36 cellular contexts compared by ENCODE assay signal in the genomic region with DNA sequence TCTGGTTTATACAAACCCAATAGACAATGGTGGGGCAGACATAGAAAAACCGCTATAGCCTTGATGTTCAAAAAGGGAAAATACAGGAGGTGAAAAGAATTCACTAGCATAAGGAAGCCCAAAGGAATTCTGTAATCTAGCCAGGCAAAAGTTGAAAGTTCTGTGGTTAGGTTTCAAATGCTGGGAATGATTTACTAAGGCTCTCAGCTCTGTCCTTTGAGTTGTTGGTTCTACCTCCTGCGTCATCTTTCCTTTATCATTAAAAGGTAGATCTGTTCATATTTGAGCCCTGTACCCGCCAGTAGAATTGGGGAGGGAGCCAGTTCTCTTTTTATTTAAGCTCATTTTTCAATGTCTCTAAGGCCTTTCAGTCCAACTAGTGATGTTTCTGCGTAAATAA.
"Had no signal": no experiment of that assay in that cellular context is flagged by ENCODE, and none has a peak within 500 bp of the region (broad histone marks: within the 10 kb centered on the region; RNA-seq: fewer than 3 reads in every experiment).

No MANE protein-coding gene starts in this region.

- H3K27ac Mint-ChIP-seq: activated B cell treated with CpG ODN at 0.5 μM for 24 hours; activated CD4-positive, alpha-beta memory T cell treated with anti-CD3 and anti-CD28 coated beads, Interleukin-2, amount 10 ng/mL, durations not matched to agents 7 days and 5 days; activated CD4-positive, alpha-beta T cell treated with anti-CD3 and anti-CD28 coated beads, Interleukin-2, amount 10 ng/mL, durations not matched to agents 7 days and 5 days; activated CD8-positive, alpha-beta T cell treated with anti-CD3 and anti-CD28 coated beads, Interleukin-2, amount 10 ng/mL, durations not matched to agents 7 days and 5 days; activated naive CD4-positive, alpha-beta T cell treated with anti-CD3 and anti-CD28 coated beads for 36 hours; activated naive CD4-positive, alpha-beta T cell treated with anti-CD3 and anti-CD28 coated beads, Interleukin-2, amount 50 U/mL, for 72 hours; activated naive CD8-positive, alpha-beta T cell treated with anti-CD3 and anti-CD28 coated beads for 36 hours; activated T-cell treated with anti-CD3 and anti-CD28 coated beads, Interleukin-2, amount 50 U/mL, for 72 hours; activated T-helper 1 cell treated with anti-CD3 and anti-CD28 coated beads, Interleukin-12 subunit alpha, Interleukin-12 subunit beta, Interleukin-2, Interleukin-4 antibody, amounts not matched to agents 30 ng/mL and 10 ng/mL and 1 ng/mL, durations not matched to agents 14 hours and 24 hours and 36 hours; activated T-helper 17 cell treated with anti-CD3 and anti-CD28 coated beads, Interleukin-2, amount 50 U/mL, for 72 hours; brain; T-helper 1 cell treated with Interleukin-12 subunit alpha and Interleukin-12 subunit beta and Interleukin-4 antibody, amounts not matched to agents 30 μg/mL and 1 μg/mL, for 36 hours; T-helper 2 cell treated with Interferon-gamma antibody and Interleukin-4, amounts not matched to agents 5 μg/mL and 100 μg/mL, for 36 hours had no signal

- H3K9me3 Mint-ChIP-seq: activated naive CD8-positive, alpha-beta T cell treated with anti-CD3 and anti-CD28 coated beads for 36 hours had no signal

- H3K27me3 Mint-ChIP-seq: activated B cell treated with CpG ODN at 0.5 μM for 24 hours; activated CD4-positive, alpha-beta memory T cell treated with anti-CD3 and anti-CD28 coated beads, Interleukin-2, amount 10 ng/mL, durations not matched to agents 7 days and 5 days; activated CD4-positive, alpha-beta T cell treated with anti-CD3 and anti-CD28 coated beads, Interleukin-2, amount 10 ng/mL, durations not matched to agents 7 days and 5 days; activated naive CD8-positive, alpha-beta T cell treated with anti-CD3 and anti-CD28 coated beads for 36 hours; activated T-helper 17 cell treated with anti-CD3 and anti-CD28 coated beads, Interleukin-2, amount 50 U/mL, for 72 hours; central memory CD8-positive, alpha-beta T cell had no signal

- H3K4me1 ChIP-seq: adrenal gland had no signal

- H3K27ac ChIP-seq: adrenal gland, cardiac muscle cell, VCaP had no signal

- H3K27me3 ChIP-seq: adrenal gland, cardiac muscle cell had no signal

- H3K36me3 ChIP-seq: adrenal gland, cardiac muscle cell had no signal

- H3K36me3 Mint-ChIP-seq: activated naive CD8-positive, alpha-beta T cell treated with anti-CD3 and anti-CD28 coated beads for 36 hours; brain had no signal

- DNase-seq: activated B cell treated with CpG ODN at 0.5 μM for 24 hours; activated CD4-positive, alpha-beta memory T cell treated with anti-CD3 and anti-CD28 coated beads, Interleukin-2, amount 10 ng/mL, durations not matched to agents 7 days and 5 days; activated CD4-positive, alpha-beta T cell treated with anti-CD3 and anti-CD28 coated beads for 4 hours; activated CD4-positive, alpha-beta T cell treated with anti-CD3 and anti-CD28 coated beads, Interleukin-2, amount 10 ng/mL, durations not matched to agents 7 days and 5 days; activated CD4-positive, alpha-beta T cell treated with anti-CD3 and anti-CD28 coated beads, Interleukin-2, amount 50 U/mL, for 48 hours; activated CD4-positive, CD25-positive, alpha-beta regulatory T cell treated with anti-CD3 and anti-CD28 coated beads, Interleukin-2, amount 50 U/mL, for 72 hours; activated CD8-positive, alpha-beta memory T cell treated with anti-CD3 and anti-CD28 coated beads for 24 hours; activated CD8-positive, alpha-beta memory T cell treated with anti-CD3 and anti-CD28 coated beads, Interleukin-2, amount 50 U/mL, for 4 hours; activated CD8-positive, alpha-beta T cell treated with anti-CD3 and anti-CD28 coated beads, Interleukin-2, amount 10 ng/mL, durations not matched to agents 7 days and 5 days; activated effector memory CD4-positive, alpha-beta T cell treated with anti-CD3 and anti-CD28 coated beads, Interleukin-2, amount 50 U/mL, for 16 hours; activated gamma-delta T cell treated with Interleukin-2 at 50 U/mL for 16 hours; activated naive CD4-positive, alpha-beta T cell; activated naive CD4-positive, alpha-beta T cell treated with anti-CD3 and anti-CD28 coated beads for 36 hours; activated naive CD4-positive, alpha-beta T cell treated with anti-CD3 and anti-CD28 coated beads, Interleukin-2, amount 50 U/mL, for 16 hours; activated naive CD8-positive, alpha-beta T cell treated with anti-CD3 and anti-CD28 coated beads for 36 hours; activated T-cell treated with anti-CD3 and anti-CD28 coated beads for 4 hours; activated T-cell treated with anti-CD3 and anti-CD28 coated beads, Interleukin-2, amount 50 U/mL, for 1 hour; activated T-cell treated with anti-CD3 and anti-CD28 coated beads, Interleukin-2, amount 50 U/mL, for 4 hours; activated T-cell treated with anti-CD3 and anti-CD28 coated beads, Interleukin-2, amount 50 U/mL, for 72 hours; adrenal gland; amniotic stem cell; aorta; caudate nucleus; cerebellar nuclear complex; T-helper 1 cell; T-helper 2 cell; T-helper 9 cell had no signal

- H3K4me3 ChIP-seq: adrenal gland, cardiac muscle cell had no signal

- H3K4me1 Mint-ChIP-seq: activated B cell treated with CpG ODN at 0.5 μM for 24 hours; activated CD4-positive, alpha-beta memory T cell treated with anti-CD3 and anti-CD28 coated beads, Interleukin-2, amount 10 ng/mL, durations not matched to agents 7 days and 5 days; activated CD4-positive, alpha-beta T cell treated with anti-CD3 and anti-CD28 coated beads, Interleukin-2, amount 10 ng/mL, durations not matched to agents 7 days and 5 days; activated naive CD8-positive, alpha-beta T cell treated with anti-CD3 and anti-CD28 coated beads for 36 hours; activated T-helper 17 cell treated with anti-CD3 and anti-CD28 coated beads, Interleukin-2, amount 50 U/mL, for 72 hours; brain; central memory CD8-positive, alpha-beta T cell had no signal

- H3K9me3 ChIP-seq: adrenal gland had no signal

- ATAC-seq: activated CD8-positive, alpha-beta T cell treated with anti-CD3 and anti-CD28 coated beads, Interleukin-2, amount 10 ng/mL, durations not matched to agents 7 days and 5 days; activated naive CD4-positive, alpha-beta T cell treated with anti-CD3 and anti-CD28 coated beads, Interleukin-2, amount 50 U/mL, for 72 hours; activated T-cell treated with anti-CD3 and anti-CD28 coated beads, Interleukin-2, amount 50 U/mL, for 4 hours; activated T-cell treated with anti-CD3 and anti-CD28 coated beads, Interleukin-2, amount 50 U/mL, for 72 hours; activated T-helper 17 cell treated with anti-CD3 and anti-CD28 coated beads, Interleukin-2, amount 50 U/mL, for 72 hours had no signal

- H3K4me3 Mint-ChIP-seq: activated B cell treated with CpG ODN at 0.5 μM for 24 hours; activated CD4-positive, alpha-beta memory T cell treated with anti-CD3 and anti-CD28 coated beads, Interleukin-2, amount 10 ng/mL, durations not matched to agents 7 days and 5 days; activated CD4-positive, alpha-beta T cell treated with anti-CD3 and anti-CD28 coated beads, Interleukin-2, amount 10 ng/mL, durations not matched to agents 7 days and 5 days; activated CD8-positive, alpha-beta T cell treated with anti-CD3 and anti-CD28 coated beads, Interleukin-2, amount 10 ng/mL, durations not matched to agents 7 days and 5 days; activated naive CD4-positive, alpha-beta T cell treated with anti-CD3 and anti-CD28 coated beads for 36 hours; activated naive CD8-positive, alpha-beta T cell treated with anti-CD3 and anti-CD28 coated beads for 36 hours; activated T-cell treated with anti-CD3 and anti-CD28 coated beads, Interleukin-2, amount 50 U/mL, for 4 hours; activated T-cell treated with anti-CD3 and anti-CD28 coated beads, Interleukin-2, amount 50 U/mL, for 72 hours; activated T-helper 1 cell treated with anti-CD3 and anti-CD28 coated beads, Interleukin-12 subunit alpha, Interleukin-12 subunit beta, Interleukin-2, Interleukin-4 antibody, amounts not matched to agents 30 ng/mL and 10 ng/mL and 1 ng/mL, durations not matched to agents 14 hours and 24 hours and 36 hours; activated T-helper 17 cell treated with anti-CD3 and anti-CD28 coated beads, Interleukin-2, amount 50 U/mL, for 72 hours; brain; central memory CD8-positive, alpha-beta T cell; T-helper 1 cell treated with Interleukin-12 subunit alpha and Interleukin-12 subunit beta and Interleukin-4 antibody, amounts not matched to agents 30 μg/mL and 1 μg/mL, for 36 hours; T-helper 2 cell treated with Interferon-gamma antibody and Interleukin-4, amounts not matched to agents 5 μg/mL and 100 μg/mL, for 36 hours had no signal
